Comparison of ENCODE assay signal across 1 cellular context in the genomic region with DNA sequence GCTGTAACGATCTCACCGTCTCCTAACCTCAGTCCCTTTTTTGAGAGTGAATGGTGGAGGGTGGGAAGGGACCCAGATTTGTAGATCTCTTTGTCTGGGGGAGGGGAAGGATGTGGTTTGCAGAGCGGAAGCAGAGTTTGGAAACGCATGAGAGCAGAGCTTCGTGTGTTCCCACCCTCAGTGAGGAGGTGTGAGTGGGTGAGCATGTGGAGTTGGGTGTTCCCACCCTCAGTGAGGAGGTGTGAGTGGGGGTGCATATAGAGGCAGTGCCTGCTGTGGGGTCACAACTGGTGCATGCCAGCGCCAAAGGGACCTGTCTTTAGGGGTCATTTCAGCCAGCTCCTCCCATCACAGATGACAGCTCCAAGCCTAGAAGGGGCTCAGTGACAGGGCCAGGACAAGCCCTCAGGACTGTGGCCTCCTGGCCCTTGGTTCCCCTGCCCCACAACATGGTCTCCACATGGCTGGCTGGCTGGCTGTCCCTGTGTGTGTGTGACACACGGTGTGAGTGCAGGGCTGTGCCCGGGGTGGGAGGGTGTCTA.
TF ChIP-seq lines count a peak whose summit lies in the region.

No MANE protein-coding gene starts in this region.

TF ChIP-seq in K562, 482 proteins besides CTCF, POLR2A, EP300 and RAD21 (continued from another document and continues in another):
- TF ChIP-seq, protein P1, sequence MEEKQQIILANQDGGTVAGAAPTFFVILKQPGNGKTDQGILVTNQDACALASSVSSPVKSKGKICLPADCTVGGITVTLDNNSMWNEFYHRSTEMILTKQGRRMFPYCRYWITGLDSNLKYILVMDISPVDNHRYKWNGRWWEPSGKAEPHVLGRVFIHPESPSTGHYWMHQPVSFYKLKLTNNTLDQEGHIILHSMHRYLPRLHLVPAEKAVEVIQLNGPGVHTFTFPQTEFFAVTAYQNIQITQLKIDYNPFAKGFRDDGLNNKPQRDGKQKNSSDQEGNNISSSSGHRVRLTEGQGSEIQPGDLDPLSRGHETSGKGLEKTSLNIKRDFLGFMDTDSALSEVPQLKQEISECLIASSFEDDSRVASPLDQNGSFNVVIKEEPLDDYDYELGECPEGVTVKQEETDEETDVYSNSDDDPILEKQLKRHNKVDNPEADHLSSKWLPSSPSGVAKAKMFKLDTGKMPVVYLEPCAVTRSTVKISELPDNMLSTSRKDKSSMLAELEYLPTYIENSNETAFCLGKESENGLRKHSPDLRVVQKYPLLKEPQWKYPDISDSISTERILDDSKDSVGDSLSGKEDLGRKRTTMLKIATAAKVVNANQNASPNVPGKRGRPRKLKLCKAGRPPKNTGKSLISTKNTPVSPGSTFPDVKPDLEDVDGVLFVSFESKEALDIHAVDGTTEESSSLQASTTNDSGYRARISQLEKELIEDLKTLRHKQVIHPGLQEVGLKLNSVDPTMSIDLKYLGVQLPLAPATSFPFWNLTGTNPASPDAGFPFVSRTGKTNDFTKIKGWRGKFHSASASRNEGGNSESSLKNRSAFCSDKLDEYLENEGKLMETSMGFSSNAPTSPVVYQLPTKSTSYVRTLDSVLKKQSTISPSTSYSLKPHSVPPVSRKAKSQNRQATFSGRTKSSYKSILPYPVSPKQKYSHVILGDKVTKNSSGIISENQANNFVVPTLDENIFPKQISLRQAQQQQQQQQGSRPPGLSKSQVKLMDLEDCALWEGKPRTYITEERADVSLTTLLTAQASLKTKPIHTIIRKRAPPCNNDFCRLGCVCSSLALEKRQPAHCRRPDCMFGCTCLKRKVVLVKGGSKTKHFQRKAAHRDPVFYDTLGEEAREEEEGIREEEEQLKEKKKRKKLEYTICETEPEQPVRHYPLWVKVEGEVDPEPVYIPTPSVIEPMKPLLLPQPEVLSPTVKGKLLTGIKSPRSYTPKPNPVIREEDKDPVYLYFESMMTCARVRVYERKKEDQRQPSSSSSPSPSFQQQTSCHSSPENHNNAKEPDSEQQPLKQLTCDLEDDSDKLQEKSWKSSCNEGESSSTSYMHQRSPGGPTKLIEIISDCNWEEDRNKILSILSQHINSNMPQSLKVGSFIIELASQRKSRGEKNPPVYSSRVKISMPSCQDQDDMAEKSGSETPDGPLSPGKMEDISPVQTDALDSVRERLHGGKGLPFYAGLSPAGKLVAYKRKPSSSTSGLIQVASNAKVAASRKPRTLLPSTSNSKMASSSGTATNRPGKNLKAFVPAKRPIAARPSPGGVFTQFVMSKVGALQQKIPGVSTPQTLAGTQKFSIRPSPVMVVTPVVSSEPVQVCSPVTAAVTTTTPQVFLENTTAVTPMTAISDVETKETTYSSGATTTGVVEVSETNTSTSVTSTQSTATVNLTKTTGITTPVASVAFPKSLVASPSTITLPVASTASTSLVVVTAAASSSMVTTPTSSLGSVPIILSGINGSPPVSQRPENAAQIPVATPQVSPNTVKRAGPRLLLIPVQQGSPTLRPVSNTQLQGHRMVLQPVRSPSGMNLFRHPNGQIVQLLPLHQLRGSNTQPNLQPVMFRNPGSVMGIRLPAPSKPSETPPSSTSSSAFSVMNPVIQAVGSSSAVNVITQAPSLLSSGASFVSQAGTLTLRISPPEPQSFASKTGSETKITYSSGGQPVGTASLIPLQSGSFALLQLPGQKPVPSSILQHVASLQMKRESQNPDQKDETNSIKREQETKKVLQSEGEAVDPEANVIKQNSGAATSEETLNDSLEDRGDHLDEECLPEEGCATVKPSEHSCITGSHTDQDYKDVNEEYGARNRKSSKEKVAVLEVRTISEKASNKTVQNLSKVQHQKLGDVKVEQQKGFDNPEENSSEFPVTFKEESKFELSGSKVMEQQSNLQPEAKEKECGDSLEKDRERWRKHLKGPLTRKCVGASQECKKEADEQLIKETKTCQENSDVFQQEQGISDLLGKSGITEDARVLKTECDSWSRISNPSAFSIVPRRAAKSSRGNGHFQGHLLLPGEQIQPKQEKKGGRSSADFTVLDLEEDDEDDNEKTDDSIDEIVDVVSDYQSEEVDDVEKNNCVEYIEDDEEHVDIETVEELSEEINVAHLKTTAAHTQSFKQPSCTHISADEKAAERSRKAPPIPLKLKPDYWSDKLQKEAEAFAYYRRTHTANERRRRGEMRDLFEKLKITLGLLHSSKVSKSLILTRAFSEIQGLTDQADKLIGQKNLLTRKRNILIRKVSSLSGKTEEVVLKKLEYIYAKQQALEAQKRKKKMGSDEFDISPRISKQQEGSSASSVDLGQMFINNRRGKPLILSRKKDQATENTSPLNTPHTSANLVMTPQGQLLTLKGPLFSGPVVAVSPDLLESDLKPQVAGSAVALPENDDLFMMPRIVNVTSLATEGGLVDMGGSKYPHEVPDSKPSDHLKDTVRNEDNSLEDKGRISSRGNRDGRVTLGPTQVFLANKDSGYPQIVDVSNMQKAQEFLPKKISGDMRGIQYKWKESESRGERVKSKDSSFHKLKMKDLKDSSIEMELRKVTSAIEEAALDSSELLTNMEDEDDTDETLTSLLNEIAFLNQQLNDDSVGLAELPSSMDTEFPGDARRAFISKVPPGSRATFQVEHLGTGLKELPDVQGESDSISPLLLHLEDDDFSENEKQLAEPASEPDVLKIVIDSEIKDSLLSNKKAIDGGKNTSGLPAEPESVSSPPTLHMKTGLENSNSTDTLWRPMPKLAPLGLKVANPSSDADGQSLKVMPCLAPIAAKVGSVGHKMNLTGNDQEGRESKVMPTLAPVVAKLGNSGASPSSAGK (IDR thresholded peaks at IDR 0.05), result peak; percentile 96
- TF ChIP-seq ZNF75A (CRISPR knock-in tag; IDR thresholded peaks at IDR 0.05) (no peak), SRF (CRISPR knock-in tag; IDR thresholded peaks at IDR 0.05) (no peak), KLF16 (IDR thresholded peaks at IDR 0.05) (no peak), ZNF239 (CRISPR knock-in tag; IDR thresholded peaks at IDR 0.05) (peak; percentile 34; the same call in 1 of the 2 replicates), CSDE1 (IDR thresholded peaks at IDR 0.05) (no peak), CTBP1 (IDR thresholded peaks at IDR 0.05; ENCODE audit: borderline replicate concordance) (no peak), ZNF436 (CRISPR knock-in tag; IDR thresholded peaks at IDR 0.05) (no peak), FOXA3 (CRISPR knock-in tag; conservative IDR thresholded peaks at IDR 0.05 in 1 of 2, IDR thresholded peaks at IDR 0.05 in 1 of 2) (no peak), CREM (IDR thresholded peaks at IDR 0.05; ENCODE audit: low read depth) (0 out of 2 replicates have a peak, but pooled peaks have one; percentile 30), EZH2 (IDR thresholded peaks at IDR 0.05; ENCODE audit: borderline replicate concordance, low read depth, low read length) (no peak), NR4A1 (CRISPR knock-in tag; IDR thresholded peaks at IDR 0.05) (no peak), NR4A1 (tag; IDR thresholded peaks at IDR 0.05) (no peak), TOE1 (IDR thresholded peaks at IDR 0.05; ENCODE audit: borderline replicate concordance) (no peak), TOE1 (CRISPR knock-in tag; IDR thresholded peaks at IDR 0.05; ENCODE audit: borderline replicate concordance, low read depth) (no peak), POLR2G (IDR thresholded peaks at IDR 0.05; ENCODE audit: low read depth, low read length) (peak; percentile 55), MTA3 (IDR thresholded peaks at IDR 0.05; ENCODE audit: borderline replicate concordance) (0 out of 2 replicates have a peak, but pooled peaks have one; percentile 10), HLTF (IDR thresholded peaks at IDR 0.05) (no peak), SAFB (IDR thresholded peaks at IDR 0.05; ENCODE audit: borderline replicate concordance, low read depth, low read length) (no peak)
- TF ChIP-seq, protein P2, sequence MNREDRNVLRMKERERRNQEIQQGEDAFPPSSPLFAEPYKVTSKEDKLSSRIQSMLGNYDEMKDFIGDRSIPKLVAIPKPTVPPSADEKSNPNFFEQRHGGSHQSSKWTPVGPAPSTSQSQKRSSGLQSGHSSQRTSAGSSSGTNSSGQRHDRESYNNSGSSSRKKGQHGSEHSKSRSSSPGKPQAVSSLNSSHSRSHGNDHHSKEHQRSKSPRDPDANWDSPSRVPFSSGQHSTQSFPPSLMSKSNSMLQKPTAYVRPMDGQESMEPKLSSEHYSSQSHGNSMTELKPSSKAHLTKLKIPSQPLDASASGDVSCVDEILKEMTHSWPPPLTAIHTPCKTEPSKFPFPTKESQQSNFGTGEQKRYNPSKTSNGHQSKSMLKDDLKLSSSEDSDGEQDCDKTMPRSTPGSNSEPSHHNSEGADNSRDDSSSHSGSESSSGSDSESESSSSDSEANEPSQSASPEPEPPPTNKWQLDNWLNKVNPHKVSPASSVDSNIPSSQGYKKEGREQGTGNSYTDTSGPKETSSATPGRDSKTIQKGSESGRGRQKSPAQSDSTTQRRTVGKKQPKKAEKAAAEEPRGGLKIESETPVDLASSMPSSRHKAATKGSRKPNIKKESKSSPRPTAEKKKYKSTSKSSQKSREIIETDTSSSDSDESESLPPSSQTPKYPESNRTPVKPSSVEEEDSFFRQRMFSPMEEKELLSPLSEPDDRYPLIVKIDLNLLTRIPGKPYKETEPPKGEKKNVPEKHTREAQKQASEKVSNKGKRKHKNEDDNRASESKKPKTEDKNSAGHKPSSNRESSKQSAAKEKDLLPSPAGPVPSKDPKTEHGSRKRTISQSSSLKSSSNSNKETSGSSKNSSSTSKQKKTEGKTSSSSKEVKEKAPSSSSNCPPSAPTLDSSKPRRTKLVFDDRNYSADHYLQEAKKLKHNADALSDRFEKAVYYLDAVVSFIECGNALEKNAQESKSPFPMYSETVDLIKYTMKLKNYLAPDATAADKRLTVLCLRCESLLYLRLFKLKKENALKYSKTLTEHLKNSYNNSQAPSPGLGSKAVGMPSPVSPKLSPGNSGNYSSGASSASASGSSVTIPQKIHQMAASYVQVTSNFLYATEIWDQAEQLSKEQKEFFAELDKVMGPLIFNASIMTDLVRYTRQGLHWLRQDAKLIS (CRISPR knock-in tag; IDR thresholded peaks at IDR 0.05), result no peak
- TF ChIP-seq, protein P3, sequence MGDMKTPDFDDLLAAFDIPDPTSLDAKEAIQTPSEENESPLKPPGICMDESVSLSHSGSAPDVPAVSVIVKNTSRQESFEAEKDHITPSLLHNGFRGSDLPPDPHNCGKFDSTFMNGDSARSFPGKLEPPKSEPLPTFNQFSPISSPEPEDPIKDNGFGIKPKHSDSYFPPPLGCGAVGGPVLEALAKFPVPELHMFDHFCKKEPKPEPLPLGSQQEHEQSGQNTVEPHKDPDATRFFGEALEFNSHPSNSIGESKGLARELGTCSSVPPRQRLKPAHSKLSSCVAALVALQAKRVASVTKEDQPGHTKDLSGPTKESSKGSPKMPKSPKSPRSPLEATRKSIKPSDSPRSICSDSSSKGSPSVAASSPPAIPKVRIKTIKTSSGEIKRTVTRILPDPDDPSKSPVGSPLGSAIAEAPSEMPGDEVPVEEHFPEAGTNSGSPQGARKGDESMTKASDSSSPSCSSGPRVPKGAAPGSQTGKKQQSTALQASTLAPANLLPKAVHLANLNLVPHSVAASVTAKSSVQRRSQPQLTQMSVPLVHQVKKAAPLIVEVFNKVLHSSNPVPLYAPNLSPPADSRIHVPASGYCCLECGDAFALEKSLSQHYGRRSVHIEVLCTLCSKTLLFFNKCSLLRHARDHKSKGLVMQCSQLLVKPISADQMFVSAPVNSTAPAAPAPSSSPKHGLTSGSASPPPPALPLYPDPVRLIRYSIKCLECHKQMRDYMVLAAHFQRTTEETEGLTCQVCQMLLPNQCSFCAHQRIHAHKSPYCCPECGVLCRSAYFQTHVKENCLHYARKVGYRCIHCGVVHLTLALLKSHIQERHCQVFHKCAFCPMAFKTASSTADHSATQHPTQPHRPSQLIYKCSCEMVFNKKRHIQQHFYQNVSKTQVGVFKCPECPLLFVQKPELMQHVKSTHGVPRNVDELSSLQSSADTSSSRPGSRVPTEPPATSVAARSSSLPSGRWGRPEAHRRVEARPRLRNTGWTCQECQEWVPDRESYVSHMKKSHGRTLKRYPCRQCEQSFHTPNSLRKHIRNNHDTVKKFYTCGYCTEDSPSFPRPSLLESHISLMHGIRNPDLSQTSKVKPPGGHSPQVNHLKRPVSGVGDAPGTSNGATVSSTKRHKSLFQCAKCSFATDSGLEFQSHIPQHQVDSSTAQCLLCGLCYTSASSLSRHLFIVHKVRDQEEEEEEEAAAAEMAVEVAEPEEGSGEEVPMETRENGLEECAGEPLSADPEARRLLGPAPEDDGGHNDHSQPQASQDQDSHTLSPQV (IDR thresholded peaks at IDR 0.05), result peak; percentile 72
- TF ChIP-seq, protein P4, sequence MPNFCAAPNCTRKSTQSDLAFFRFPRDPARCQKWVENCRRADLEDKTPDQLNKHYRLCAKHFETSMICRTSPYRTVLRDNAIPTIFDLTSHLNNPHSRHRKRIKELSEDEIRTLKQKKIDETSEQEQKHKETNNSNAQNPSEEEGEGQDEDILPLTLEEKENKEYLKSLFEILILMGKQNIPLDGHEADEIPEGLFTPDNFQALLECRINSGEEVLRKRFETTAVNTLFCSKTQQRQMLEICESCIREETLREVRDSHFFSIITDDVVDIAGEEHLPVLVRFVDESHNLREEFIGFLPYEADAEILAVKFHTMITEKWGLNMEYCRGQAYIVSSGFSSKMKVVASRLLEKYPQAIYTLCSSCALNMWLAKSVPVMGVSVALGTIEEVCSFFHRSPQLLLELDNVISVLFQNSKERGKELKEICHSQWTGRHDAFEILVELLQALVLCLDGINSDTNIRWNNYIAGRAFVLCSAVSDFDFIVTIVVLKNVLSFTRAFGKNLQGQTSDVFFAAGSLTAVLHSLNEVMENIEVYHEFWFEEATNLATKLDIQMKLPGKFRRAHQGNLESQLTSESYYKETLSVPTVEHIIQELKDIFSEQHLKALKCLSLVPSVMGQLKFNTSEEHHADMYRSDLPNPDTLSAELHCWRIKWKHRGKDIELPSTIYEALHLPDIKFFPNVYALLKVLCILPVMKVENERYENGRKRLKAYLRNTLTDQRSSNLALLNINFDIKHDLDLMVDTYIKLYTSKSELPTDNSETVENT (CRISPR knock-in tag; IDR thresholded peaks at IDR 0.05), result no peak
- TF ChIP-seq, protein P5, sequence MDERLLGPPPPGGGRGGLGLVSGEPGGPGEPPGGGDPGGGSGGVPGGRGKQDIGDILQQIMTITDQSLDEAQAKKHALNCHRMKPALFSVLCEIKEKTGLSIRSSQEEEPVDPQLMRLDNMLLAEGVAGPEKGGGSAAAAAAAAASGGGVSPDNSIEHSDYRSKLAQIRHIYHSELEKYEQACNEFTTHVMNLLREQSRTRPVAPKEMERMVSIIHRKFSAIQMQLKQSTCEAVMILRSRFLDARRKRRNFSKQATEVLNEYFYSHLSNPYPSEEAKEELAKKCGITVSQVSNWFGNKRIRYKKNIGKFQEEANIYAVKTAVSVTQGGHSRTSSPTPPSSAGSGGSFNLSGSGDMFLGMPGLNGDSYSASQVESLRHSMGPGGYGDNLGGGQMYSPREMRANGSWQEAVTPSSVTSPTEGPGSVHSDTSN (CRISPR knock-in tag; IDR thresholded peaks at IDR 0.05; ENCODE audit: low read depth), result no peak
- TF ChIP-seq, protein P5 (tag; conservative IDR thresholded peaks at IDR 0.05; ENCODE audit: low read depth), result no peak
- TF ChIP-seq, protein P6, sequence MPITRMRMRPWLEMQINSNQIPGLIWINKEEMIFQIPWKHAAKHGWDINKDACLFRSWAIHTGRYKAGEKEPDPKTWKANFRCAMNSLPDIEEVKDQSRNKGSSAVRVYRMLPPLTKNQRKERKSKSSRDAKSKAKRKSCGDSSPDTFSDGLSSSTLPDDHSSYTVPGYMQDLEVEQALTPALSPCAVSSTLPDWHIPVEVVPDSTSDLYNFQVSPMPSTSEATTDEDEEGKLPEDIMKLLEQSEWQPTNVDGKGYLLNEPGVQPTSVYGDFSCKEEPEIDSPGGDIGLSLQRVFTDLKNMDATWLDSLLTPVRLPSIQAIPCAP (CRISPR knock-in tag; IDR thresholded peaks at IDR 0.05; ENCODE audit: borderline replicate concordance), result no peak
